Comparison of ENCODE assay signal across 28 cellular contexts in genomic region chr3:94304953-94305352, GRCh38.
DNase-seq lines count a peak whose midpoint lies in the region; ATAC-seq and TF ChIP-seq lines count a peak whose summit lies in the region.
"Had no signal": no experiment of that assay in that cellular context is flagged by ENCODE, and none has a peak within 500 bp of the region (broad histone marks: within the 10 kb centered on the region; RNA-seq: fewer than 3 reads in every experiment).

No MANE protein-coding gene starts in this region.

- CTCF ChIA-PET in Caco-2 (lab: Charles Lee): no interaction called here

- H2AFZ ChIP-seq in Loucy (ENCODE audit: low read length): peak overlapping the region; percentile 62; the same call in 1 of the 2 replicates
- H2AFZ ChIP-seq: GM23248, PC-9 had no signal

- no peak for TF ChIP-seq POLR2A in sigmoid colon (IDR thresholded peaks at IDR 0.05)

- POLR2A ChIA-PET in Caco-2 (lab: Charles Lee): no interaction called here

- no peak overlapping the region for H3K4me3 Mint-ChIP-seq in Caco-2 (ENCODE audit: unreplicated experiment)
- H3K4me3 Mint-ChIP-seq in glutamatergic neuron (ENCODE audit: unreplicated experiment): peak overlapping the region; percentile 39
- H3K4me3 Mint-ChIP-seq: CD4-positive, alpha-beta memory T cell; HFFc6; IgD-negative memory B cell had no signal

- peak overlapping the region; percentile 34 for H3K27ac Mint-ChIP-seq in Caco-2 (ENCODE audit: unreplicated experiment)
- peak overlapping the region; percentile 85 for H3K27ac Mint-ChIP-seq in glutamatergic neuron (ENCODE audit: unreplicated experiment)
- H3K27ac Mint-ChIP-seq: CD4-positive, alpha-beta memory T cell; HFFc6; IgD-negative memory B cell had no signal

- H3K9me3 ChIP-seq in Caco-2: 0 out of 2 replicates have a peak, but pooled peaks cover 2% of the 10 kb centered on the region
- H3K9me3 ChIP-seq in Loucy (ENCODE audit: insufficient read depth, low read depth, low read length): no peaks in the 10 kb centered on the region
- no peaks in the 10 kb centered on the region for H3K9me3 ChIP-seq in sigmoid colon
- H3K9me3 ChIP-seq: A549, HAP-1 had no signal

- H3K27me3 ChIP-seq in Caco-2 (replicated peaks; ENCODE audit: control insufficient read depth, insufficient read depth, low read length) (no peaks in the 10 kb centered on the region), Loucy (ENCODE audit: insufficient read depth, low read length, poor library complexity, severe bottlenecking) (no peaks in the 10 kb centered on the region), sigmoid colon (no peaks in the 10 kb centered on the region)

- no peak for TF ChIP-seq EP300 in sigmoid colon (IDR thresholded peaks at IDR 0.05)

- no peak for ATAC-seq in GM18867 (IDR thresholded peaks at IDR 0.05; ENCODE audit: unreplicated experiment)
- no peak for ATAC-seq in HG02678 (IDR thresholded peaks at IDR 0.05; ENCODE audit: unreplicated experiment)
- ATAC-seq in SK-N-SH treated with all-trans-retinoic acid at 6 μM for 48 hours: no peak
- ATAC-seq: A549 had no signal

- no peaks in the 10 kb centered on the region for H3K27me3 Mint-ChIP-seq in Caco-2 (ENCODE audit: insufficient read depth, unreplicated experiment)
- H3K27me3 Mint-ChIP-seq in glutamatergic neuron (ENCODE audit: unreplicated experiment): no peaks in the 10 kb centered on the region
- H3K27me3 Mint-ChIP-seq: IgD-negative memory B cell had no signal

- peak overlapping the region; percentile 12 for H3K4me2 ChIP-seq in Loucy (ENCODE audit: low read depth, low read length, poor library complexity, severe bottlenecking)
- H3K4me2 ChIP-seq: A549, KMS-11, PC-9 had no signal

- no peak overlapping the region for H3K9ac ChIP-seq in Loucy (ENCODE audit: low read depth, low read length, poor library complexity, severe bottlenecking)
- H3K9ac ChIP-seq: GM23248, KMS-11 had no signal

- WGBS in sigmoid colon, 2 donors: 73 to 74% methylated on average over 5 of the region's 5 CpGs

- peaks cover 6% of the 10 kb centered on the region for H3K4me1 Mint-ChIP-seq in Caco-2 (ENCODE audit: low read depth, unreplicated experiment)
- peaks cover 38% of the 10 kb centered on the region for H3K4me1 Mint-ChIP-seq in glutamatergic neuron (ENCODE audit: low read depth, unreplicated experiment)
- H3K4me1 Mint-ChIP-seq: CD4-positive, alpha-beta memory T cell; IgD-negative memory B cell had no signal

- H3K27ac ChIP-seq in sigmoid colon: peak overlapping the region; percentile 21 to 63 (median 36)
- H3K27ac ChIP-seq: A549, GM23248, HL-60, KMS-11, PC-9 had no signal

- intact Hi-C loops in Caco-2 (cut with micrococcal nuclease; ENCODE audit: unreplicated experiment) (no loop called here), sigmoid colon (cut with DNase I) (no loop called here)

- DNase-seq in Caco-2: no peak
- DNase-seq in glutamatergic neuron: no peak
- no peak for DNase-seq in sigmoid colon
- DNase-seq: C1 segment of cervical spinal cord; CD4-positive, alpha-beta memory T cell; COR-L47; DMS79; EL; GF-D8; GM23248; HFFc6; NCI-H1048; NCI-H1417; NCI-H1694; NCI-H2029 treated with DMSO at 0.1 percent for 48 hours; NCI-H446 treated with DMSO at 0.1 percent for 48 hours; NCI-H526 treated with DMSO at 0.1 percent for 48 hours; PC-9; SHP77 had no signal

- no peaks in the 10 kb centered on the region for H3K79me2 ChIP-seq in Loucy (ENCODE audit: insufficient read depth, low read length)

- peaks cover 29% of the 10 kb centered on the region for H3K4me1 ChIP-seq in Caco-2
- H3K4me1 ChIP-seq in Loucy (ENCODE audit: insufficient read depth, low read length, poor library complexity, severe bottlenecking): peaks cover 30% of the 10 kb centered on the region
- H3K4me1 ChIP-seq in sigmoid colon: peaks cover 0 to 44% (median 42%) of the 10 kb centered on the region in 4 donors
- H3K4me1 ChIP-seq: A549 had no signal

- H3K9me3 Mint-ChIP-seq in Caco-2 (ENCODE audit: unreplicated experiment) (no peaks in the 10 kb centered on the region), glutamatergic neuron (ENCODE audit: unreplicated experiment) (peaks cover 4% of the 10 kb centered on the region)
- H3K9me3 Mint-ChIP-seq: HFFc6 had no signal

- H3K9me2 ChIP-seq in Loucy (replicated peaks; ENCODE audit: low read depth, low read length): no peaks in the 10 kb centered on the region

- H3K36me3 ChIP-seq in Caco-2 (ENCODE audit: control insufficient read depth, insufficient read depth, low read length) (no peaks in the 10 kb centered on the region), Loucy (ENCODE audit: insufficient read depth, low read length) (no peaks in the 10 kb centered on the region), sigmoid colon (no peaks in the 10 kb centered on the region)
- H3K36me3 ChIP-seq: HAP-1 had no signal

- H4K20me1 ChIP-seq in Loucy (ENCODE audit: insufficient read depth, low read length, poor library complexity, severe bottlenecking): no peaks in the 10 kb centered on the region

- no peaks in the 10 kb centered on the region for H3K36me3 Mint-ChIP-seq in Caco-2 (ENCODE audit: insufficient read depth, unreplicated experiment)
- no peaks in the 10 kb centered on the region for H3K36me3 Mint-ChIP-seq in glutamatergic neuron (ENCODE audit: unreplicated experiment)
- H3K36me3 Mint-ChIP-seq: CD4-positive, alpha-beta memory T cell; IgD-negative memory B cell had no signal

- BruUV-seq in Caco-2 (replicated peaks; lab: Mats Ljungman, UMichigan): no TSS peak

- H3K4me3 ChIP-seq in Caco-2 (ENCODE audit: low read depth, low read length): no peak overlapping the region
- no peak overlapping the region for H3K4me3 ChIP-seq in Loucy (ENCODE audit: low read length, poor library complexity, severe bottlenecking)
- H3K4me3 ChIP-seq in sigmoid colon: no peak overlapping the region
- H3K4me3 ChIP-seq: A549, GM23248, HAP-1, PC-9 had no signal

- H3F3A ChIP-seq in Loucy (ENCODE audit: low read depth): no peaks in the 10 kb centered on the region

- TF ChIP-seq CTCF in Caco-2 (IDR thresholded peaks at IDR 0.05; ENCODE audit: insufficient read depth in 1 of 2, low read depth in 1 of 2, low read length in 1 of 2, severe bottlenecking in 1 of 2, unreplicated experiment in 1 of 2) (no peak), Loucy (conservative IDR thresholded peaks at IDR 0.05; ENCODE audit: low read length) (no peak), glutamatergic neuron (IDR thresholded peaks at IDR 0.05; ENCODE audit: partially characterized antibody, unreplicated experiment) (no peak), sigmoid colon (IDR thresholded peaks at IDR 0.05) (no peak)

TF ChIP-seq in SK-N-SH treated with all-trans-retinoic acid at 6 μM for 48 hours, 23 proteins besides CTCF, POLR2A, EP300 and RAD21 (continues in another document):
- TF ChIP-seq BACH2 (CRISPR knock-in tag; IDR thresholded peaks at IDR 0.05; ENCODE audit: borderline replicate concordance): no peak
- no peak for TF ChIP-seq GLIS3 (CRISPR knock-in tag; IDR thresholded peaks at IDR 0.05)
- TF ChIP-seq ARNTL (CRISPR knock-in tag; IDR thresholded peaks at IDR 0.05; ENCODE audit: borderline replicate concordance, low read depth): no peak
- no peak for TF ChIP-seq ZFP30 (CRISPR knock-in tag; IDR thresholded peaks at IDR 0.05)
- no peak for TF ChIP-seq OSR1 (CRISPR knock-in tag; IDR thresholded peaks at IDR 0.05)
- no peak for TF ChIP-seq ZNF565 (CRISPR knock-in tag; conservative IDR thresholded peaks at IDR 0.05; ENCODE audit: low read depth)
- TF ChIP-seq TSHZ2 (CRISPR knock-in tag; IDR thresholded peaks at IDR 0.05): no peak
- no peak for TF ChIP-seq SNAI2 (CRISPR knock-in tag; IDR thresholded peaks at IDR 0.05)
- TF ChIP-seq PPARA (CRISPR knock-in tag; IDR thresholded peaks at IDR 0.05; ENCODE audit: borderline replicate concordance): no peak
- TF ChIP-seq ZNF70 (CRISPR knock-in tag; IDR thresholded peaks at IDR 0.05): no peak
- TF ChIP-seq CREB5 (CRISPR knock-in tag; IDR thresholded peaks at IDR 0.05; ENCODE audit: low read depth): no peak
